19 cellular contexts compared by ENCODE assay signal in genomic region chr5:39213437-39214207, GRCh38. TPM values are rescaled to one million over a fixed set of nuclear protein-coding genes. Genes with fewer than 3 reads are reported as not detected.
A peak's percentile ranks its signal among the peaks of the same experiment; 100 is the strongest.
DNase-seq lines count a peak whose midpoint lies in the region; ATAC-seq, FAIRE-seq and TF ChIP-seq lines count a peak whose summit lies in the region.
"Had no signal": no experiment of that assay in that cellular context is flagged by ENCODE, and none has a peak within 500 bp of the region (broad histone marks: within the 10 kb centered on the region; RNA-seq: fewer than 3 reads in every experiment).

No MANE protein-coding gene starts in this region.

- H3K27ac ChIP-seq in SJSA1 = peak overlapping the region; percentile 60
- H3K27ac ChIP-seq in K562 (ENCODE audit: extremely low read depth, low read depth, low read length) = no peak overlapping the region
- H3K27ac ChIP-seq in neural progenitor cell = no peak overlapping the region
- H3K27ac ChIP-seq: A549, C4-2B, ovary had no signal

- DNase-seq in activated CD4-positive, alpha-beta T cell treated with anti-CD3 and anti-CD28 coated beads, Interleukin-2, amount 10 ng/mL, durations not matched to agents 24 days and 14 days = peak; percentile 78
- DNase-seq in activated CD4-positive, alpha-beta T cell treated with anti-CD3 and anti-CD28 coated beads, Interleukin-2, amount 50 U/mL, for 4 hours = no peak
- peak; percentile 50 to 64 for DNase-seq in SJSA1 (ENCODE audit: low read depth in 1 of 2, low spot score in 2 of 2)
- no peak for DNase-seq in K562 (ENCODE audit: extremely low read depth in 1 of 4, low spot score in 3 of 4)
- no peak for DNase-seq in stimulated activated effector memory CD8-positive, alpha-beta T cell treated with anti-CD3 and anti-CD28 coated beads, Interleukin-12 subunit alpha, Interleukin-12 subunit beta, amount 100 ng/mL, for 72 hours (ENCODE audit: low spot score in 2 of 2)
- no peak for DNase-seq in NCI-H146 treated with DMSO at 0.1 percent for 48 hours (lab: John Stamatoyannopoulos, UW; ENCODE audit: unreplicated experiment)
- no peak for DNase-seq in lower leg skin (ENCODE audit: low spot score in 2 of 2)
- DNase-seq in neural progenitor cell (ENCODE audit: low spot score) = no peak
- DNase-seq: hypothalamus, left colon, NCI-H2081 treated with DMSO at 0.1 percent for 48 hours, NCI-H69, ovary, PC-3, SK-N-SH had no signal

- H3K4me1 Mint-ChIP-seq in activated CD4-positive, alpha-beta T cell treated with anti-CD3 and anti-CD28 coated beads, Interleukin-2, amount 10 ng/mL, durations not matched to agents 24 days and 14 days = peaks cover 77% of the 10 kb centered on the region
- H3K4me1 Mint-ChIP-seq in stimulated activated effector memory CD8-positive, alpha-beta T cell treated with anti-CD3 and anti-CD28 coated beads, Interleukin-12 subunit alpha, Interleukin-12 subunit beta, amount 100 ng/mL, for 72 hours = peaks cover 88% of the 10 kb centered on the region
- H3K4me1 Mint-ChIP-seq in neural progenitor cell = no peaks in the 10 kb centered on the region

- TF ChIP-seq CTCF in K562 (IDR thresholded peaks at IDR 0.05 in 2 of 3, conservative IDR thresholded peaks at IDR 0.05 in 1 of 3; ENCODE audit: insufficient read depth in 2 of 3, low read depth in 1 of 3, low read length in 3 of 3) (no peak), lower leg skin (IDR thresholded peaks at IDR 0.05) (no peak), neural progenitor cell (IDR thresholded peaks at IDR 0.05) (no peak)

- H3K9ac ChIP-seq in K562 (ENCODE audit: insufficient read depth in 1 of 2, low read depth in 2 of 2, low read length in 2 of 2) (no peak overlapping the region), neural progenitor cell (no peak overlapping the region)
- H3K9ac ChIP-seq: SK-N-SH had no signal

- no peaks in the 10 kb centered on the region for H3K9me1 ChIP-seq in K562 (ENCODE audit: control insufficient read depth, insufficient read depth, low read length)

- H3K36me3 Mint-ChIP-seq in activated CD4-positive, alpha-beta T cell treated with anti-CD3 and anti-CD28 coated beads, Interleukin-2, amount 10 ng/mL, durations not matched to agents 24 days and 14 days (ENCODE audit: low read depth) = no peaks in the 10 kb centered on the region
- peaks cover 17% of the 10 kb centered on the region for H3K36me3 Mint-ChIP-seq in stimulated activated effector memory CD8-positive, alpha-beta T cell treated with anti-CD3 and anti-CD28 coated beads, Interleukin-12 subunit alpha, Interleukin-12 subunit beta, amount 100 ng/mL, for 72 hours
- H3K36me3 Mint-ChIP-seq in neural progenitor cell = no peaks in the 10 kb centered on the region

- no peaks in the 10 kb centered on the region for H3F3A ChIP-seq in neural progenitor cell (ENCODE audit: low read depth)

- TF ChIP-seq RAD21 in K562 (CRISPR knock-in tag; conservative IDR thresholded peaks at IDR 0.05 in 1 of 2, IDR thresholded peaks at IDR 0.05 in 1 of 2) = no peak

- TF ChIP-seq POLR2A in K562 (conservative IDR thresholded peaks at IDR 0.05) (no peak), lower leg skin (IDR thresholded peaks at IDR 0.05) (no peak)

- H3K9me3 Mint-ChIP-seq in activated CD4-positive, alpha-beta T cell treated with anti-CD3 and anti-CD28 coated beads, Interleukin-2, amount 10 ng/mL, durations not matched to agents 24 days and 14 days = no peaks in the 10 kb centered on the region
- no peaks in the 10 kb centered on the region for H3K9me3 Mint-ChIP-seq in stimulated activated effector memory CD8-positive, alpha-beta T cell treated with anti-CD3 and anti-CD28 coated beads, Interleukin-12 subunit alpha, Interleukin-12 subunit beta, amount 100 ng/mL, for 72 hours
- H3K9me3 Mint-ChIP-seq in neural progenitor cell = no peaks in the 10 kb centered on the region

- BruUV-seq in K562 (replicated peaks; lab: Mats Ljungman, UMichigan) = no TSS peak

- POLR2A ChIA-PET in K562 (lab: Yijun Ruan, JAX) = interaction anchor here (1.6 kb wide), 1 partner anchor 13 kb away, joined by 10 read pairs; no protein-coding TSS in a partner anchor

- CTCF ChIA-PET in K562 (lab: Yijun Ruan, JAX; ENCODE audit: low intra/inter-chr PET ratio) = no interaction called here

- TF ChIP-seq EP300 in K562 (IDR thresholded peaks at IDR 0.05; ENCODE audit: low read length) = no peak

- no peaks in the 10 kb centered on the region for H4K20me1 ChIP-seq in K562 (replicated peaks; ENCODE audit: control insufficient read depth, insufficient read depth, low read length)
- no peaks in the 10 kb centered on the region for H4K20me1 ChIP-seq in neural progenitor cell (ENCODE audit: low read depth)

- peak overlapping the region; percentile 64 for H3K4me3 Mint-ChIP-seq in activated CD4-positive, alpha-beta T cell treated with anti-CD3 and anti-CD28 coated beads, Interleukin-2, amount 10 ng/mL, durations not matched to agents 24 days and 14 days
- H3K4me3 Mint-ChIP-seq in stimulated activated effector memory CD8-positive, alpha-beta T cell treated with anti-CD3 and anti-CD28 coated beads, Interleukin-12 subunit alpha, Interleukin-12 subunit beta, amount 100 ng/mL, for 72 hours = peak overlapping the region; percentile 85
- H3K4me3 Mint-ChIP-seq in neural progenitor cell = no peak overlapping the region

- no peaks in the 10 kb centered on the region for H3K36me3 ChIP-seq in SJSA1
- no peaks in the 10 kb centered on the region for H3K36me3 ChIP-seq in K562 (ENCODE audit: control insufficient read depth, insufficient read depth, low read length)
- no peaks in the 10 kb centered on the region for H3K36me3 ChIP-seq in neural progenitor cell
- H3K36me3 ChIP-seq: ovary had no signal

- no peaks in the 10 kb centered on the region for H3K27me3 ChIP-seq in SJSA1 (replicated peaks)
- no peaks in the 10 kb centered on the region for H3K27me3 ChIP-seq in K562 (ENCODE audit: control insufficient read depth in 2 of 2, insufficient read depth in 2 of 2, low read length in 2 of 2)
- no peaks in the 10 kb centered on the region for H3K27me3 ChIP-seq in neural progenitor cell
- H3K27me3 ChIP-seq: ovary had no signal

- H3K4me2 ChIP-seq in K562 (ENCODE audit: insufficient read depth, low read length) (no peak overlapping the region), neural progenitor cell (no peak overlapping the region)
- H3K4me2 ChIP-seq: A549, SK-N-SH had no signal

- no peak for ATAC-seq in K562
- ATAC-seq in stimulated activated effector memory CD8-positive, alpha-beta T cell treated with anti-CD3 and anti-CD28 coated beads, Interleukin-12 subunit alpha, Interleukin-12 subunit beta, amount 100 ng/mL, for 72 hours = peak; percentile 50
- ATAC-seq: A549, left colon, PC-3 had no signal

- H3K4me3 ChIP-seq in SJSA1 = no peak overlapping the region
- H3K4me3 ChIP-seq in K562 = no peak overlapping the region
- H3K4me3 ChIP-seq in lower leg skin (ENCODE audit: low read depth, poor library complexity, severe bottlenecking) = no peak overlapping the region
- H3K4me3 ChIP-seq in neural progenitor cell = no peak overlapping the region
- H3K4me3 ChIP-seq: A549, ovary had no signal

- H3K9me3 ChIP-seq in SJSA1 (replicated peaks) = no peaks in the 10 kb centered on the region
- H3K9me3 ChIP-seq in K562 (replicated peaks; ENCODE audit: control insufficient read depth, insufficient read depth, low read depth, low read length) = no peaks in the 10 kb centered on the region
- no peaks in the 10 kb centered on the region for H3K9me3 ChIP-seq in neural progenitor cell (ENCODE audit: low read depth)
- H3K9me3 ChIP-seq: A549, ovary, SK-N-SH had no signal

- 39% methylated on average over 6 of the region's 6 CpGs for WGBS in K562 (ENCODE audit: insufficient coverage, low coverage, missing lambda C conversion rate)
- 82 to 83% methylated on average over 6 of the region's 6 CpGs for WGBS in lower leg skin, 2 donors

- H3K4me1 ChIP-seq in SJSA1 (replicated peaks) (peaks cover 53% of the 10 kb centered on the region), K562 (replicated peaks in 1 of 2; ENCODE audit: control insufficient read depth in 2 of 2, insufficient read depth in 2 of 2, low read length in 2 of 2) (peaks cover 0 to 6% of the 10 kb centered on the region in 2 experiments; a peak in 3 of 5 replicates), neural progenitor cell (no peaks in the 10 kb centered on the region)

- no peaks in the 10 kb centered on the region for H3K79me2 ChIP-seq in K562 (ENCODE audit: control insufficient read depth, insufficient read depth, low read length)
- no peaks in the 10 kb centered on the region for H3K79me2 ChIP-seq in neural progenitor cell (ENCODE audit: low read depth)

- in situ Hi-C loops in K562 (cut with MboI) = loop anchor here (10.0 kb wide), 1 partner anchor 341 kb away; no protein-coding TSS in a partner anchor

- intact Hi-C loops in activated CD4-positive, alpha-beta T cell treated with anti-CD3 and anti-CD28 coated beads, Interleukin-2, amount 10 ng/mL, durations not matched to agents 24 days and 14 days (cut with micrococcal nuclease) = loop anchor here (1.0 to 10.0 kb wide), 6 partner anchors 36 to 1621 kb away; partner anchors contain the start of genes RICTOR and RPL37
- intact Hi-C loops in K562 (cut with micrococcal nuclease) = loop anchor here (10.0 kb wide), 1 partner anchor 361 kb away; no protein-coding TSS in a partner anchor
- intact Hi-C loops in lower leg skin (cut with DNase I; ENCODE audit: low total_unique reads) = no loop called here

- peak overlapping the region; percentile 92 for H3K27ac Mint-ChIP-seq in activated CD4-positive, alpha-beta T cell treated with anti-CD3 and anti-CD28 coated beads, Interleukin-2, amount 10 ng/mL, durations not matched to agents 24 days and 14 days
- H3K27ac Mint-ChIP-seq in stimulated activated effector memory CD8-positive, alpha-beta T cell treated with anti-CD3 and anti-CD28 coated beads, Interleukin-12 subunit alpha, Interleukin-12 subunit beta, amount 100 ng/mL, for 72 hours = peak overlapping the region; percentile 98
- H3K27ac Mint-ChIP-seq in neural progenitor cell = no peak overlapping the region

- peak; percentile 15 for FAIRE-seq in K562 (lab: Jason Lieb, UNC)
- FAIRE-seq: A549, endometrium had no signal

- peak overlapping the region; percentile 67 for H2AFZ ChIP-seq in K562 (ENCODE audit: low read depth, low read length)
- no peak overlapping the region for H2AFZ ChIP-seq in neural progenitor cell (replicated peaks)

- no peaks in the 10 kb centered on the region for H3K27me3 Mint-ChIP-seq in activated CD4-positive, alpha-beta T cell treated with anti-CD3 and anti-CD28 coated beads, Interleukin-2, amount 10 ng/mL, durations not matched to agents 24 days and 14 days
- H3K27me3 Mint-ChIP-seq in neural progenitor cell (ENCODE audit: insufficient read depth, low read depth) = peaks cover 2% of the 10 kb centered on the region

RNA-seq across cellular contexts. Expression of gene FYB1, which starts 5.7 kb away (rescaled TPM):
- total RNA-seq in activated CD4-positive, alpha-beta T cell treated with anti-CD3 and anti-CD28 coated beads, Interleukin-2, amount 10 ng/mL, durations not matched to agents 24 days and 14 days = 84.9 and 93.7 TPM in 2 replicates
- total RNA-seq in SJSA1 (2014; rRNA removed; shearing (Covaris generic)) = 0.34 and 0.68 TPM in 2 replicates
- total RNA-seq in K562 (2011; cell fraction: chromatin; rRNA removed; ENCODE audit: low replicate concordance) = 2.9 and 14.8 TPM in 2 replicates
- 0.67 and 2.2 TPM in 2 replicates for total RNA-seq in K562 (2011; cell fraction: nucleolus; rRNA removed)
- total RNA-seq in K562 (2011; cell fraction: nucleoplasm; rRNA removed) = 5.6 and 6.0 TPM in 2 replicates
- total RNA-seq in K562 (2014; rRNA removed) (6.7 TPM in 2 replicates), K562 (2014; rRNA removed; fragmentation: Illumina TruSeq; extraction: Trizol) (15.6 and 16.5 TPM in 2 replicates), K562 (2015; rRNA removed; fragmentation: Illumina TruSeq; extraction: Trizol) (28.1 and 31.5 TPM in 2 replicates), K562 (2021) (17.4 and 22.5 TPM in 2 replicates), lower leg skin (1 to 10 TPM; 1.5 to 5.0 (median 2.7) TPM), neural progenitor cell (ENCODE audit: low replicate concordance) (not detected in 2 replicates)
- polyA plus RNA-seq in K562 (2011; rRNA removed) (4.7 and 25.4 TPM in 2 replicates), K562 (2014; fragmentation: Illumina TruSeq; extraction: Trizol) (13.7 and 18.4 TPM in 2 replicates), K562 (2014; fragmentation: Nextera tagmentation; extraction: Ambion mirVana) (1 to 10 TPM; 9.4 to 9.7 TPM), K562 (2014; rRNA removed) (7.4 and 8.0 TPM in 2 replicates)
- 0.85 and 9.2 TPM in 2 replicates for polyA plus RNA-seq in K562 (2011; cell fraction: cytosol; rRNA removed)
- polyA plus RNA-seq in K562 (2011; cell fraction: nucleus; rRNA removed) = 5.6 and 40.9 TPM in 2 replicates
- 20.9 and 22.7 TPM in 2 replicates for polyA plus RNA-seq in K562 (2012)
- polyA minus RNA-seq in K562 (2011; rRNA and poly(A)+ RNA removed) = 4.0 and 45.3 TPM in 2 replicates
- polyA minus RNA-seq in K562 (2011; cell fraction: cytosol; rRNA and poly(A)+ RNA removed) = 2.4 and 15.2 TPM in 2 replicates
- polyA minus RNA-seq in K562 (2011; cell fraction: nucleus; rRNA and poly(A)+ RNA removed) = 5.4 and 62.8 TPM in 2 replicates
- total RNA-seq: fibroblast of villous mesenchyme had no signal
- polyA plus RNA-seq: SK-N-SH had no signal

Comparison
In these comparisons a context has a peak if more than half of its experiments do, and no peak if none do; other contexts are left out.
1. DNase-seq: peak in activated CD4-positive, alpha-beta T cell treated with anti-CD3 and anti-CD28 coated beads, Interleukin-2, amount 10 ng/mL, durations not matched to agents 24 days and 14 days (single experiment) and SJSA1 (2 of 2); none in activated CD4-positive, alpha-beta T cell treated with anti-CD3 and anti-CD28 coated beads, Interleukin-2, amount 50 U/mL, for 4 hours (0 of 2), K562 (0 of 4), stimulated activated effector memory CD8-positive, alpha-beta T cell treated with anti-CD3 and anti-CD28 coated beads, Interleukin-12 subunit alpha, Interleukin-12 subunit beta, amount 100 ng/mL, for 72 hours (0 of 2), NCI-H146 treated with DMSO at 0.1 percent for 48 hours (single experiment), lower leg skin (0 of 2) and neural progenitor cell (single experiment).